In the genomic region with DNA sequence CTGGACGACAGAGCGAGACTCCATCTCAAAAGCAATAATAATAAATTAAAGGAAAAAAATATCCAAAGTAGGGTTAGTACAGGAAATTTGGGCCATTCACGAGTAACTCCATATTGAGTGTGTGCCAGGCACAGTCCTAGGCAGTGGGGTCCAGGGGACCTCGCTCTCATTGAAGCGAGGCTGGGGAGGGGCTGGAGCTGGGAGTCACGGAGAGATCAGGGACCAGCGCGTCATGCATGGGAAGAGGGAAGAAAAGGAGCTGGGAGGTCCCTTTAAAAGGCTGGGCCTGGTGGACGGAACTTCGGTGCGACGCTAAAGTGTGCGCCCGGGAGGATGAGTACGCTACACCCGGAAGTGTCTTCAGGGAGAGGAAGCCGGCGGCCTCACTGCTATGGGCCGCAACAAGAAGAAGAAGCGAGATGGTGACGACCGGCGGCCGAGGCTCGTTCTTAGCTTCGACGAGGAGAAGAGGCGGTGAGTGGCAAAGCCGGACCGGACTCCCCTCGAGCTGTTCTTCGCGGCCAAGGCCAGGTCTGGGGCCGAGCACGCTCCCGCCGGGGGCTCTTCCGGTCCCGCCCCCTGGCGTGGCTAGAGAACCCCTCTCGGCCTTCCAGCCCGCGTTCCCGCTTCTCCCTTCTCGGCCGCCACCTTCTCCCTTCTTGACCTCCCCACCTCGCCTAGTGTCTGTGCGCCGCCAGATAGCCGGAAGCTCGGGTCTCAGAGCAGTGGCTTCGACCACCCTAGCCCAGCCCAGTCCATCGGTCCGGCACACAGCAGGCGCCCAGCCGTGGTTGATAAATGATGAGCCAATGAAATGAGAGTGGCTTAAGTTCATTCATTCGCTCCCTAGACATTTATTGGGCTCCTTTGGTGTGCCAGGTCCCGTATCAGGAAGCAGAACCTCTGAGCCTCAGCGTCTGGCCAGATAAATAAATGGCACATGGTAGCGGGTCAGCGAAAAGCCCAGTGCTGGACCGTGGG, we compare ENCODE assay signal across 1 cellular context.
TF ChIP-seq lines count a peak whose summit lies in the region.

A gene with protein sequence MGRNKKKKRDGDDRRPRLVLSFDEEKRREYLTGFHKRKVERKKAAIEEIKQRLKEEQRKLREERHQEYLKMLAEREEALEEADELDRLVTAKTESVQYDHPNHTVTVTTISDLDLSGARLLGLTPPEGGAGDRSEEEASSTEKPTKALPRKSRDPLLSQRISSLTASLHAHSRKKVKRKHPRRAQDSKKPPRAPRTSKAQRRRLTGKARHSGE (plus strand): TSS at position 342 of the 981 bp plus-strand sequence. CDS start 50 bp downstream, at position 392.

TF ChIP-seq in H1, 55 proteins besides CTCF, POLR2A, EP300 and RAD21:
- TF ChIP-seq SP1 (IDR thresholded peaks at IDR 0.05; ENCODE audit: low read depth, low read length) (peak; percentile 93), RNF2 (IDR thresholded peaks at IDR 0.05; ENCODE audit: borderline replicate concordance, low read depth, low read length, missing control alignments, poor library complexity, severe bottlenecking) (no peak), BACH1 (IDR thresholded peaks at IDR 0.05; ENCODE audit: low read length) (no peak), TBP (IDR thresholded peaks at IDR 0.05; ENCODE audit: low read depth, low read length) (peak; percentile 91), JUND (IDR thresholded peaks at IDR 0.05; ENCODE audit: low read length) (no peak; the same call in 1 of the 2 replicates), CREB1 (IDR thresholded peaks at IDR 0.05) (peak; percentile 86), FOSL1 (IDR thresholded peaks at IDR 0.05; ENCODE audit: insufficient read depth, low read depth, low read length) (no peak), JUN (IDR thresholded peaks at IDR 0.05; ENCODE audit: low read depth, low read length) (0 out of 2 replicates have a peak, but pooled peaks have one; percentile 44), PHF8 (conservative IDR thresholded peaks at IDR 0.05; ENCODE audit: low read depth, low read length) (peak; percentile 84), KDM1A (IDR thresholded peaks at IDR 0.05; ENCODE audit: borderline replicate concordance, low read length) (0 out of 2 replicates have a peak, but pooled peaks have one; percentile 38), POLR2AphosphoS5 (IDR thresholded peaks at IDR 0.05; ENCODE audit: low read depth, low read length) (peak; percentile 85), SIRT6 (IDR thresholded peaks at IDR 0.05; ENCODE audit: low read length) (no peak), EGR1 (IDR thresholded peaks at IDR 0.05; ENCODE audit: borderline replicate concordance, low read depth, low read length) (no peak), KDM5A (IDR thresholded peaks at IDR 0.05; ENCODE audit: low read length) (peak; percentile 70), RBBP5 (IDR thresholded peaks at IDR 0.05; ENCODE audit: borderline replicate concordance, low read depth, low read length) (peak; percentile 97), TAF7 (optimal IDR thresholded peaks at IDR 0.05; ENCODE audit: borderline replicate concordance, low read depth, low read length) (peak; percentile 15), ASH2L (IDR thresholded peaks at IDR 0.05; ENCODE audit: low read length) (peak; percentile 99), HDAC2 (IDR thresholded peaks at IDR 0.05; ENCODE audit: borderline replicate concordance in 1 of 2, low read depth in 2 of 2, low read length in 2 of 2) (peak in 1 of 2 experiments; percentile 31; a peak in 1 of 4 replicates), SP4 (IDR thresholded peaks at IDR 0.05; ENCODE audit: low read length) (peak; percentile 93), GABPA (IDR thresholded peaks at IDR 0.05; ENCODE audit: borderline replicate concordance, insufficient read depth, low read length) (peak; percentile 98), SRF (IDR thresholded peaks at IDR 0.05; ENCODE audit: low read depth, low read length) (no peak), YY1 (IDR thresholded peaks at IDR 0.05; ENCODE audit: low read depth, low read length) (no peak), CHD2 (IDR thresholded peaks at IDR 0.05; ENCODE audit: low read length) (0 out of 2 replicates have a peak, but pooled peaks have one; percentile 7), BRCA1 (IDR thresholded peaks at IDR 0.05; ENCODE audit: low read depth, low read length) (no peak), SAP30 (IDR thresholded peaks at IDR 0.05; ENCODE audit: insufficient read depth, insufficient replicate concordance, low read length) (peak; percentile 66), TAF1 (IDR thresholded peaks at IDR 0.05; ENCODE audit: low read depth, low read length) (peak; percentile 93), SIN3A (conservative IDR thresholded peaks at IDR 0.05 in 1 of 2, IDR thresholded peaks at IDR 0.05 in 1 of 2; ENCODE audit: low read depth in 1 of 2, low read length in 2 of 2) (peak; percentile 59 to 96; a peak in 2 of 4 replicates), SIX5 (IDR thresholded peaks at IDR 0.05; ENCODE audit: low read depth, low read length) (peak; percentile 10; the same call in 1 of the 2 replicates)
- TF ChIP-seq, protein P1, sequence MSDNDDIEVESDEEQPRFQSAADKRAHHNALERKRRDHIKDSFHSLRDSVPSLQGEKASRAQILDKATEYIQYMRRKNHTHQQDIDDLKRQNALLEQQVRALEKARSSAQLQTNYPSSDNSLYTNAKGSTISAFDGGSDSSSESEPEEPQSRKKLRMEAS (IDR thresholded peaks at IDR 0.05) = peak; percentile 72
- TF ChIP-seq, protein P2, sequence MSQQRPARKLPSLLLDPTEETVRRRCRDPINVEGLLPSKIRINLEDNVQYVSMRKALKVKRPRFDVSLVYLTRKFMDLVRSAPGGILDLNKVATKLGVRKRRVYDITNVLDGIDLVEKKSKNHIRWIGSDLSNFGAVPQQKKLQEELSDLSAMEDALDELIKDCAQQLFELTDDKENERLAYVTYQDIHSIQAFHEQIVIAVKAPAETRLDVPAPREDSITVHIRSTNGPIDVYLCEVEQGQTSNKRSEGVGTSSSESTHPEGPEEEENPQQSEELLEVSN (IDR thresholded peaks at IDR 0.05) = peak; percentile 22; the same call in 1 of the 2 replicates
- TF ChIP-seq, protein P3, sequence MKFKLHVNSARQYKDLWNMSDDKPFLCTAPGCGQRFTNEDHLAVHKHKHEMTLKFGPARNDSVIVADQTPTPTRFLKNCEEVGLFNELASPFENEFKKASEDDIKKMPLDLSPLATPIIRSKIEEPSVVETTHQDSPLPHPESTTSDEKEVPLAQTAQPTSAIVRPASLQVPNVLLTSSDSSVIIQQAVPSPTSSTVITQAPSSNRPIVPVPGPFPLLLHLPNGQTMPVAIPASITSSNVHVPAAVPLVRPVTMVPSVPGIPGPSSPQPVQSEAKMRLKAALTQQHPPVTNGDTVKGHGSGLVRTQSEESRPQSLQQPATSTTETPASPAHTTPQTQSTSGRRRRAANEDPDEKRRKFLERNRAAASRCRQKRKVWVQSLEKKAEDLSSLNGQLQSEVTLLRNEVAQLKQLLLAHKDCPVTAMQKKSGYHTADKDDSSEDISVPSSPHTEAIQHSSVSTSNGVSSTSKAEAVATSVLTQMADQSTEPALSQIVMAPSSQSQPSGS (IDR thresholded peaks at IDR 0.05; ENCODE audit: low read length) = peak; percentile 78; the same call in 1 of the 2 replicates
- TF ChIP-seq, protein P4, sequence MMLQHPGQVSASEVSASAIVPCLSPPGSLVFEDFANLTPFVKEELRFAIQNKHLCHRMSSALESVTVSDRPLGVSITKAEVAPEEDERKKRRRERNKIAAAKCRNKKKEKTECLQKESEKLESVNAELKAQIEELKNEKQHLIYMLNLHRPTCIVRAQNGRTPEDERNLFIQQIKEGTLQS (IDR thresholded peaks at IDR 0.05; ENCODE audit: insufficient read depth, low read depth, low read length) = no peak
TF ChIP-seq in H1: peak in this region for 22.
